In genomic region chr1:28971980-28972771, GRCh38 we compare ENCODE assay signal across 9 cellular contexts. TPM values are rescaled to one million over a fixed set of nuclear protein-coding genes. Genes with fewer than 3 reads are reported as not detected.
DNase-seq lines count a peak whose midpoint lies in the region; ATAC-seq and TF ChIP-seq lines count a peak whose summit lies in the region.
"Had no signal": no experiment of that assay in that cellular context is flagged by ENCODE, and none has a peak within 500 bp of the region (broad histone marks: within the 10 kb centered on the region; RNA-seq: fewer than 3 reads in every experiment).

No MANE protein-coding gene starts in this region.

- no peak overlapping the region for H3K9ac ChIP-seq in subcutaneous abdominal adipose tissue (ENCODE audit: low read length in 5 of 5)

- TF ChIP-seq CTCF in foreskin fibroblast (IDR thresholded peaks at IDR 0.05; ENCODE audit: low read depth, low read length): no peak

- H3K4me1 Mint-ChIP-seq in activated T-cell treated with anti-CD3 and anti-CD28 coated beads, Interleukin-2, amount 50 U/mL, for 24 hours (ENCODE audit: low read depth): peaks cover 66% of the 10 kb centered on the region
- H3K4me1 Mint-ChIP-seq in activated CD4-positive, alpha-beta memory T cell treated with anti-CD3 and anti-CD28 coated beads for 36 hours (ENCODE audit: low read depth): peaks cover 57% of the 10 kb centered on the region

- no peaks in the 10 kb centered on the region for H3K27me3 Mint-ChIP-seq in activated T-cell treated with anti-CD3 and anti-CD28 coated beads, Interleukin-2, amount 50 U/mL, for 24 hours
- no peaks in the 10 kb centered on the region for H3K27me3 Mint-ChIP-seq in activated CD4-positive, alpha-beta memory T cell treated with anti-CD3 and anti-CD28 coated beads for 36 hours

- H3K4me3 Mint-ChIP-seq in activated T-cell treated with anti-CD3 and anti-CD28 coated beads, Interleukin-2, amount 50 U/mL, for 24 hours: peak overlapping the region; percentile 58
- H3K4me3 Mint-ChIP-seq in activated CD4-positive, alpha-beta memory T cell treated with anti-CD3 and anti-CD28 coated beads for 36 hours: no peak overlapping the region

- peaks cover 43% of the 10 kb centered on the region for H3K36me3 Mint-ChIP-seq in activated T-cell treated with anti-CD3 and anti-CD28 coated beads, Interleukin-2, amount 50 U/mL, for 24 hours (ENCODE audit: low read depth)
- peaks cover 6% of the 10 kb centered on the region for H3K36me3 Mint-ChIP-seq in activated CD4-positive, alpha-beta memory T cell treated with anti-CD3 and anti-CD28 coated beads for 36 hours

- H3K9me3 ChIP-seq in subcutaneous abdominal adipose tissue (ENCODE audit: control insufficient read depth in 5 of 5, low read length in 5 of 5): no peaks in the 10 kb centered on the region
- H3K9me3 ChIP-seq: stomach had no signal

- H3K36me3 ChIP-seq in subcutaneous abdominal adipose tissue (ENCODE audit: control insufficient read depth in 5 of 5, insufficient read depth in 5 of 5, low read length in 5 of 5): no peaks in the 10 kb centered on the region
- H3K36me3 ChIP-seq: stomach had no signal

- intact Hi-C loops in activated CD4-positive, alpha-beta memory T cell treated with anti-CD3 and anti-CD28 coated beads for 36 hours (cut with micrococcal nuclease): loop anchor here (1.0 to 5.0 kb wide), 4 partner anchors 10 to 70 kb away; no protein-coding TSS in a partner anchor

- H3K4me1 ChIP-seq in subcutaneous abdominal adipose tissue (ENCODE audit: control insufficient read depth in 5 of 5, insufficient read depth in 5 of 5, low read length in 5 of 5): peaks cover 0 to 22% (median 14%) of the 10 kb centered on the region in 5 donors

- peak; percentile 37 for DNase-seq in activated T-cell treated with anti-CD3 and anti-CD28 coated beads, Interleukin-2, amount 50 U/mL, for 24 hours
- DNase-seq in activated T-cell treated with anti-CD3 and anti-CD28 coated beads for 4 hours (no peak), foreskin fibroblast (peak; percentile 80 to 81), NCI-H526 (lab: John Stamatoyannopoulos, UW) (no peak), putamen (ENCODE audit: low spot score) (no peak)
- DNase-seq in activated CD4-positive, alpha-beta memory T cell treated with anti-CD3 and anti-CD28 coated beads for 36 hours: peak; percentile 55
- DNase-seq: stomach had no signal

- ATAC-seq in GM21526 (IDR thresholded peaks at IDR 0.05; ENCODE audit: low FRiP score, unreplicated experiment): no peak

- POLR2A ChIA-PET in activated CD4-positive, alpha-beta memory T cell treated with anti-CD3 and anti-CD28 coated beads for 36 hours (lab: Charles Lee): interaction anchor here (0.6 to 0.7 kb wide), 2 partner anchors 9 to 210 kb away, joined by 4 read pairs; no protein-coding TSS in a partner anchor

- peak overlapping the region; percentile 78 for H3K27ac ChIP-seq in subcutaneous abdominal adipose tissue (ENCODE audit: low read depth, low read length)

- H3K4me3 ChIP-seq in foreskin fibroblast (ENCODE audit: low read depth in 1 of 2, low read length in 2 of 2) (no peak overlapping the region), subcutaneous abdominal adipose tissue (ENCODE audit: low read depth in 1 of 5, low read length in 5 of 5) (no peak overlapping the region)
- H3K4me3 ChIP-seq: stomach had no signal

- no peaks in the 10 kb centered on the region for H3K9me3 Mint-ChIP-seq in activated T-cell treated with anti-CD3 and anti-CD28 coated beads, Interleukin-2, amount 50 U/mL, for 24 hours
- H3K9me3 Mint-ChIP-seq in activated CD4-positive, alpha-beta memory T cell treated with anti-CD3 and anti-CD28 coated beads for 36 hours: peaks cover 2% of the 10 kb centered on the region

- CTCF ChIA-PET in activated CD4-positive, alpha-beta memory T cell treated with anti-CD3 and anti-CD28 coated beads for 36 hours (lab: Charles Lee): interaction anchor here (0.6 to 1.5 kb wide), 3 partner anchors 62 to 145 kb away, joined by 3 to 4 read pairs (median 3); no protein-coding TSS in a partner anchor

- peak overlapping the region; percentile 90 for H3K27ac Mint-ChIP-seq in activated T-cell treated with anti-CD3 and anti-CD28 coated beads, Interleukin-2, amount 50 U/mL, for 24 hours
- H3K27ac Mint-ChIP-seq in activated CD4-positive, alpha-beta memory T cell treated with anti-CD3 and anti-CD28 coated beads for 36 hours: peak overlapping the region; percentile 51

- no peaks in the 10 kb centered on the region for H3K27me3 ChIP-seq in subcutaneous abdominal adipose tissue (ENCODE audit: control insufficient read depth in 5 of 5, insufficient read depth in 4 of 5, low read length in 5 of 5)
- H3K27me3 ChIP-seq: stomach had no signal

RNA-seq across cellular contexts. Expression of gene EPB41, which starts 57.8 kb away (rescaled TPM):
- total RNA-seq in activated CD4-positive, alpha-beta memory T cell treated with anti-CD3 and anti-CD28 coated beads for 36 hours: 10 to 100 TPM; 67.6 to 71.0 TPM

Comparison
In these comparisons a context has a peak if more than half of its experiments do, and no peak if none do; other contexts are left out.
1. DNase-seq: peak in activated T-cell treated with anti-CD3 and anti-CD28 coated beads, Interleukin-2, amount 50 U/mL, for 24 hours (single experiment), activated CD4-positive, alpha-beta memory T cell treated with anti-CD3 and anti-CD28 coated beads for 36 hours (single experiment) and foreskin fibroblast (2 of 2); none in activated T-cell treated with anti-CD3 and anti-CD28 coated beads for 4 hours (single experiment), NCI-H526 (0 of 2) and putamen (single experiment).